In the genomic region with DNA sequence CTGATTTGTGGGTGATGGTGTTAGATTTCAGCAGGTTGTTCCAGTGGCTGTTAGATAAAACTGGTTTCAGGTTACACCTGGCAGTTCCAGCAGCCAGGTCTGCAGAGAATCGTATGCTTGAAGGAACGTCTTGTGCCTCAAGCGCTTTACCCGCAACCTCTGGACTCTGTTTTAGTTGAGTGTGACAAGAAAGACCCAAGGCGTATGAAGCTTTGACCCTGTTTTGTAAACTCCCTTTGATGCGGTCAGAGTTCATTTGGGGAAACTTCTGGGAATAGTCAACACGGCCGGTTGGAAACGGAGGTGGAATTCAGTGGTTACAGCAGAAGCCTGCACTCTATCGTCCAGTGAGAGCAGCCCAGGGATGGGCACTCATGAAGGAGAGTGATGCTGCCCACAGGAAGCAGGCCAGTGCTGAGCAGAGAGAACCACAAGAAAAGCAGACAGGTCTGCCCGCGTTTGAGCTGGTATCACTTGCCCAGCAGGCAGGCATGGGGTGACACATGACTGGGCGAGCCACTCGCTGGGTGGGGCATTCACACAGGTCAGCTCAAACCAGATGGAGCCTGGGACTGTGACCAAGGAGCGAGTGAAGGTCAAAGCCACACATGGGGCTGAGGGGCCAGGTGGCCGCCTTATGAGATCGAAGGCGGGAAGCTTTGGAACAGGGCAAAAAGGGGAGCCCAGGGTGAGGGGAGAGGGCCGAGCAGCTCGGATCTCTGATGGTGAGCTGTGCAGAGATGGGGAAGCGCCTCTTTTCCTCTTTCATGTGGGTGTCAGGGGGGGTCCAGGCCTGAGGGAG, we compare ENCODE assay signal across 14 cellular contexts.
DNase-seq lines count a peak whose midpoint lies in the region; ATAC-seq and TF ChIP-seq lines count a peak whose summit lies in the region.
"Had no signal": no experiment of that assay in that cellular context is flagged by ENCODE, and none has a peak within 500 bp of the region (broad histone marks: within the 10 kb centered on the region; RNA-seq: fewer than 3 reads in every experiment).

No MANE protein-coding gene starts in this region.

- no peak for TF ChIP-seq CTCF in WERI-Rb-1 (IDR thresholded peaks at IDR 0.05; ENCODE audit: low read depth, low read length)
- TF ChIP-seq CTCF in CD8-positive, alpha-beta T cell (IDR thresholded peaks at IDR 0.05), result no peak

- no peaks in the 10 kb centered on the region for H3K27me3 ChIP-seq in WERI-Rb-1 (ENCODE audit: insufficient read depth, low read depth, severe bottlenecking)
- no peaks in the 10 kb centered on the region for H3K27me3 ChIP-seq in CD8-positive, alpha-beta T cell (ENCODE audit: insufficient read depth, low read length)
- H3K27me3 ChIP-seq: heart right ventricle had no signal

- H3K27ac ChIP-seq in skin epidermis (peak overlapping the region in 12 of 21 experiments; percentile 22 to 73 (median 63)), WERI-Rb-1 (no peak overlapping the region)
- H3K27ac ChIP-seq in CD8-positive, alpha-beta T cell (ENCODE audit: low read depth, low read length), result no peak overlapping the region
- H3K27ac ChIP-seq: heart right ventricle had no signal

- no peak for ATAC-seq in HG03045 (IDR thresholded peaks at IDR 0.05; ENCODE audit: unreplicated experiment)
- ATAC-seq in CD8-positive, alpha-beta T cell, result no peak
- ATAC-seq: stimulated activated naive CD8-positive, alpha-beta T cell treated with anti-CD3 and anti-CD28 coated beads, Interleukin-15, amount 100 ng/mL, for 72 hours had no signal

- H3K4me3 Mint-ChIP-seq in CD8-positive, alpha-beta T cell, result no peak overlapping the region
- H3K4me3 Mint-ChIP-seq: naive B cell; stimulated activated naive CD8-positive, alpha-beta T cell treated with anti-CD3 and anti-CD28 coated beads, Interleukin-15, amount 100 ng/mL, for 72 hours had no signal

- peaks cover 4% of the 10 kb centered on the region for H3K4me1 ChIP-seq in CD8-positive, alpha-beta T cell (ENCODE audit: insufficient read depth, low read length)

- H3K36me3 ChIP-seq in WERI-Rb-1, result no peaks in the 10 kb centered on the region
- no peaks in the 10 kb centered on the region for H3K36me3 ChIP-seq in CD8-positive, alpha-beta T cell (ENCODE audit: insufficient read depth, low read length)
- H3K36me3 ChIP-seq: heart right ventricle had no signal

- H3K4me3 ChIP-seq in skin epidermis (no peak overlapping the region), WERI-Rb-1 (ENCODE audit: low read depth, low read length) (no peak overlapping the region)
- H3K4me3 ChIP-seq in CD8-positive, alpha-beta T cell (ENCODE audit: low read depth, low read length), result no peak overlapping the region
- H3K4me3 ChIP-seq: heart right ventricle had no signal

- intact Hi-C loops in CD8-positive, alpha-beta T cell (cut with DNase I, micrococcal nuclease), result no loop called here

- POLR2A ChIA-PET in CD8-positive, alpha-beta T cell (lab: Charles Lee), result no interaction called here

- H3K27ac Mint-ChIP-seq in CD8-positive, alpha-beta T cell, result no peak overlapping the region
- H3K27ac Mint-ChIP-seq: naive B cell; stimulated activated naive CD8-positive, alpha-beta T cell treated with anti-CD3 and anti-CD28 coated beads, Interleukin-15, amount 100 ng/mL, for 72 hours had no signal

- H3K36me3 Mint-ChIP-seq in CD8-positive, alpha-beta T cell, result no peaks in the 10 kb centered on the region
- H3K36me3 Mint-ChIP-seq: naive B cell had no signal

- no peaks in the 10 kb centered on the region for H3K9me3 Mint-ChIP-seq in CD8-positive, alpha-beta T cell
- H3K9me3 Mint-ChIP-seq: naive B cell; stimulated activated naive CD8-positive, alpha-beta T cell treated with anti-CD3 and anti-CD28 coated beads, Interleukin-15, amount 100 ng/mL, for 72 hours had no signal

- H3K27me3 Mint-ChIP-seq in CD8-positive, alpha-beta T cell (ENCODE audit: low read depth), result peaks cover 2% of the 10 kb centered on the region

- no peaks in the 10 kb centered on the region for H3K9me3 ChIP-seq in WERI-Rb-1 (ENCODE audit: severe bottlenecking)
- H3K9me3 ChIP-seq in CD8-positive, alpha-beta T cell (ENCODE audit: low read length), result no peaks in the 10 kb centered on the region
- H3K9me3 ChIP-seq: heart right ventricle had no signal

- peak; percentile 15 for DNase-seq in DMS153 (lab: John Stamatoyannopoulos, UW)
- no peak for DNase-seq in DMS153 treated with DMSO at 0.1 percent for 48 hours (lab: John Stamatoyannopoulos, UW; ENCODE audit: unreplicated experiment)
- DNase-seq in amniotic epithelial cell (ENCODE audit: low read depth), result peak; percentile 45
- DNase-seq in iPS-NIHi11 (ENCODE audit: low spot score), result peak; percentile 50
- DNase-seq in WERI-Rb-1, result no peak
- no peak for DNase-seq in CD8-positive, alpha-beta T cell
- DNase-seq: activated T-cell treated with anti-CD3 and anti-CD28 coated beads, Interleukin-2, amount 50 U/mL, for 48 hours; cerebellar nuclear complex; heart right ventricle; naive B cell; NCI-H1092 treated with DMSO at 0.1 percent for 48 hours; stimulated activated naive CD8-positive, alpha-beta T cell treated with anti-CD3 and anti-CD28 coated beads, Interleukin-15, amount 100 ng/mL, for 72 hours had no signal

- peaks cover 8% of the 10 kb centered on the region for H3K4me1 Mint-ChIP-seq in CD8-positive, alpha-beta T cell (ENCODE audit: low read depth)

- CTCF ChIA-PET in CD8-positive, alpha-beta T cell (lab: Charles Lee), result interaction anchor here (0.9 kb wide), 1 partner anchor 9 kb away, joined by 3 read pairs; no protein-coding TSS in a partner anchor

Comparison
In these comparisons a context has a peak if more than half of its experiments do, and no peak if none do; other contexts are left out.
1. DNase-seq: peak in DMS153 (single experiment), amniotic epithelial cell (single experiment) and iPS-NIHi11 (single experiment); none in DMS153 treated with DMSO at 0.1 percent for 48 hours (single experiment), WERI-Rb-1 (single experiment) and CD8-positive, alpha-beta T cell (0 of 7).
2. H3K27ac ChIP-seq: peak in skin epidermis (12 of 21); none in WERI-Rb-1 (single experiment) and CD8-positive, alpha-beta T cell (single experiment).